12 cellular contexts compared by ENCODE assay signal in genomic region chr2:219246559-219246958, GRCh38. TPM values are rescaled to one million over a fixed set of nuclear protein-coding genes. Genes with fewer than 3 reads are reported as not detected.
DNase-seq lines count a peak whose midpoint lies in the region; ATAC-seq and TF ChIP-seq lines count a peak whose summit lies in the region.
"Had no signal": no experiment of that assay in that cellular context is flagged by ENCODE, and none has a peak within 500 bp of the region (broad histone marks: within the 10 kb centered on the region; RNA-seq: fewer than 3 reads in every experiment).

No MANE protein-coding gene starts in this region.

- BruUV-seq in Caco-2 (replicated peaks; lab: Mats Ljungman, UMichigan) (no TSS peak), Panc1 (replicated peaks; lab: Mats Ljungman, UMichigan) (TSS peak; percentile 91)

- CTCF ChIA-PET in Caco-2 (lab: Charles Lee) = no interaction called here
- CTCF ChIA-PET in Panc1 (lab: Charles Lee) = interaction anchor here (1.2 kb wide), 1 partner anchor 16 kb away, joined by 6 read pairs; no protein-coding TSS in a partner anchor

- H3K9me3 Mint-ChIP-seq in Caco-2 (ENCODE audit: unreplicated experiment) = no peaks in the 10 kb centered on the region
- no peaks in the 10 kb centered on the region for H3K9me3 Mint-ChIP-seq in endodermal cell
- no peaks in the 10 kb centered on the region for H3K9me3 Mint-ChIP-seq in osteocyte (ENCODE audit: unreplicated experiment)
- H3K9me3 Mint-ChIP-seq: dendritic cell treated with granulocyte-macrophage colony-stimulating factor and Interleukin-4, amounts not matched to agents 40 ng/mL and 50 ng/mL, for 4 days had no signal

- peaks cover 18% of the 10 kb centered on the region for H3K36me3 Mint-ChIP-seq in Caco-2 (ENCODE audit: insufficient read depth, unreplicated experiment)
- H3K36me3 Mint-ChIP-seq in endodermal cell (ENCODE audit: low read depth) = peaks cover 5% of the 10 kb centered on the region
- no peaks in the 10 kb centered on the region for H3K36me3 Mint-ChIP-seq in osteocyte (ENCODE audit: unreplicated experiment)

- POLR2A ChIA-PET in Caco-2 (lab: Charles Lee) = interaction anchor here (2.2 kb wide), 1 partner anchor 40 kb away, joined by 14 read pairs; the partner anchor contains the start of gene ZFAND2B
- POLR2A ChIA-PET in Panc1 (lab: Charles Lee) = no interaction called here

- no peak overlapping the region; the same call in 1 of the 2 replicates for H3K27ac ChIP-seq in Panc1 (ENCODE audit: low read length)
- no peak overlapping the region for H3K27ac ChIP-seq in endodermal cell (ENCODE audit: low read depth, low read length)

- H3K9ac ChIP-seq in endodermal cell (ENCODE audit: extremely low read depth, low read length, poor library complexity, severe bottlenecking) = no peak overlapping the region

- H3K27ac Mint-ChIP-seq in Caco-2 (ENCODE audit: unreplicated experiment) (no peak overlapping the region), endodermal cell (no peak overlapping the region), osteocyte (ENCODE audit: unreplicated experiment) (peak overlapping the region; percentile 41)

- H3K36me3 ChIP-seq in Caco-2 (ENCODE audit: control insufficient read depth, insufficient read depth, low read length) = no peaks in the 10 kb centered on the region; the same call in 1 of the 2 replicates
- no peaks in the 10 kb centered on the region; the same call in 1 of the 2 replicates for H3K36me3 ChIP-seq in Panc1 (ENCODE audit: control insufficient read depth, insufficient read depth, low read length)
- H3K36me3 ChIP-seq in endodermal cell (ENCODE audit: control insufficient read depth, insufficient read depth, low read length) = peaks cover 14% of the 10 kb centered on the region

- ATAC-seq in Panc1 (no peak), HG03097 (IDR thresholded peaks at IDR 0.05; ENCODE audit: low FRiP score, unreplicated experiment) (no peak)

- intact Hi-C loops in Caco-2 (cut with micrococcal nuclease; ENCODE audit: unreplicated experiment) (no loop called here), Panc1 (cut with micrococcal nuclease; ENCODE audit: unreplicated experiment) (no loop called here)

- DNase-seq in Caco-2 = no peak
- no peak for DNase-seq in Panc1 (ENCODE audit: low read depth, low spot score)
- DNase-seq in endodermal cell = no peak
- no peak for DNase-seq in osteocyte (ENCODE audit: extremely low spot score, unreplicated experiment)
- DNase-seq in AG08396 (ENCODE audit: low spot score) = no peak
- DNase-seq in NCI-H748 (lab: John Stamatoyannopoulos, UW; ENCODE audit: unreplicated experiment) = no peak
- DNase-seq in inferior parietal cortex (ENCODE audit: extremely low spot score) = no peak
- DNase-seq: NCI-H1105 had no signal

- in situ Hi-C loops in Panc1 (cut with HindIII; ENCODE audit: low pct_unique_long_range_greater_than_20kb, low sequenced_read_pairs) = no loop called here

- H3K4me3 Mint-ChIP-seq in Caco-2 (ENCODE audit: unreplicated experiment) (peak overlapping the region; percentile 82), endodermal cell (peak overlapping the region; percentile 86), osteocyte (ENCODE audit: unreplicated experiment) (peak overlapping the region; percentile 85)

- H3K4me3 ChIP-seq in Caco-2 (ENCODE audit: low read depth, low read length) = no peak overlapping the region
- H3K4me3 ChIP-seq in Panc1 (ENCODE audit: low read depth in 2 of 2, low read length in 2 of 2) = no peak overlapping the region
- peak overlapping the region; percentile 92 for H3K4me3 ChIP-seq in endodermal cell (ENCODE audit: low read length)

- H3K4me1 Mint-ChIP-seq in Caco-2 (ENCODE audit: low read depth, unreplicated experiment) = peaks cover 30% of the 10 kb centered on the region
- H3K4me1 Mint-ChIP-seq in endodermal cell = peaks cover 24% of the 10 kb centered on the region
- peaks cover 45% of the 10 kb centered on the region for H3K4me1 Mint-ChIP-seq in osteocyte (ENCODE audit: unreplicated experiment)

- H3K4me1 ChIP-seq in Caco-2 = peaks cover 33% of the 10 kb centered on the region
- H3K4me1 ChIP-seq in Panc1 (ENCODE audit: control insufficient read depth, insufficient read depth, low read length) = peaks cover 39% of the 10 kb centered on the region
- peaks cover 17% of the 10 kb centered on the region for H3K4me1 ChIP-seq in endodermal cell (ENCODE audit: control insufficient read depth, insufficient read depth, low read length)

- 97 to 100% methylated on average over 5 to 10 of the region's 10 CpGs for WGBS in endodermal cell (ENCODE audit: insufficient coverage in 1 of 2, insufficient read length in 1 of 2), 2 experiments

- H3K9me3 ChIP-seq in Caco-2 = no peaks in the 10 kb centered on the region
- H3K9me3 ChIP-seq in Panc1 (ENCODE audit: control insufficient read depth, insufficient read depth, low read depth, low read length) = no peaks in the 10 kb centered on the region
- no peaks in the 10 kb centered on the region for H3K9me3 ChIP-seq in endodermal cell (ENCODE audit: control insufficient read depth, low read length)

- no peaks in the 10 kb centered on the region for H3K27me3 ChIP-seq in Caco-2 (replicated peaks; ENCODE audit: control insufficient read depth, insufficient read depth, low read length)
- no peaks in the 10 kb centered on the region for H3K27me3 ChIP-seq in Panc1 (ENCODE audit: control insufficient read depth, insufficient read depth, low read length)
- peaks cover 2% of the 10 kb centered on the region for H3K27me3 ChIP-seq in endodermal cell (ENCODE audit: control insufficient read depth, insufficient read depth, low read length, poor library complexity, severe bottlenecking)

- TF ChIP-seq CTCF in Caco-2 (IDR thresholded peaks at IDR 0.05; ENCODE audit: insufficient read depth in 1 of 2, low read depth in 1 of 2, low read length in 1 of 2, severe bottlenecking in 1 of 2, unreplicated experiment in 1 of 2) (no peak), Panc1 (IDR thresholded peaks at IDR 0.05) (no peak), endodermal cell (conservative IDR thresholded peaks at IDR 0.05) (no peak), osteocyte (IDR thresholded peaks at IDR 0.05) (no peak)

- no peaks in the 10 kb centered on the region for H3K27me3 Mint-ChIP-seq in Caco-2 (ENCODE audit: insufficient read depth, unreplicated experiment)
- peaks cover 7% of the 10 kb centered on the region for H3K27me3 Mint-ChIP-seq in endodermal cell (ENCODE audit: insufficient read depth)
- H3K27me3 Mint-ChIP-seq in osteocyte (ENCODE audit: unreplicated experiment) = no peaks in the 10 kb centered on the region
- H3K27me3 Mint-ChIP-seq: dendritic cell treated with granulocyte-macrophage colony-stimulating factor and Interleukin-4, amounts not matched to agents 40 ng/mL and 50 ng/mL, for 4 days had no signal

RNA-seq across cellular contexts. Expression of gene STK16, which starts 1.3 kb away (rescaled TPM):
- 26.1 and 26.6 TPM in 2 replicates for total RNA-seq in Caco-2 (2022)
- 29.9 TPM for total RNA-seq in Panc1 (2021; ENCODE audit: unreplicated experiment)
- 39.9 TPM for polyA plus RNA-seq in Panc1 (2012; ENCODE audit: insufficient read length)
- total RNA-seq in endodermal cell = 10 to 100 TPM; 27.3 to 37.7 TPM
- 34.0 TPM for polyA plus RNA-seq in endodermal cell (2013, experiment 1 of 2)
- 32.5 TPM for polyA plus RNA-seq in endodermal cell (2013, experiment 2 of 2)
- total RNA-seq in osteocyte = 28.3 and 29.4 TPM in 2 replicates

RNA-seq across cellular contexts. Expression of gene GLB1L, which starts 1.3 kb away (rescaled TPM):
- total RNA-seq in Caco-2 (2022) (3.3 and 4.3 TPM in 2 replicates), Panc1 (2021; ENCODE audit: unreplicated experiment) (8.1 TPM), endodermal cell (10 to 100 TPM in 1 of 2 donors, 1 to 10 TPM in 1; 9.7 to 13.8 TPM), osteocyte (8.8 and 9.6 TPM in 2 replicates)
- 3.1 TPM for polyA plus RNA-seq in Panc1 (2012; ENCODE audit: insufficient read length)
- 12.9 TPM for polyA plus RNA-seq in endodermal cell (2013, experiment 1 of 2)
- 7.8 TPM for polyA plus RNA-seq in endodermal cell (2013, experiment 2 of 2)

RNA-seq across cellular contexts. Expression of gene TUBA4B, which starts 6.5 kb away (rescaled TPM):
- not detected in 2 replicates for total RNA-seq in Caco-2 (2022)
- not detected for total RNA-seq in Panc1 (2021; ENCODE audit: unreplicated experiment)
- 0.21 TPM for polyA plus RNA-seq in Panc1 (2012; ENCODE audit: insufficient read length)
- not detected for total RNA-seq in endodermal cell
- not detected for polyA plus RNA-seq in endodermal cell (2013, experiment 1 of 2)
- not detected for polyA plus RNA-seq in endodermal cell (2013, experiment 2 of 2)
- total RNA-seq in osteocyte = not detected in 2 replicates
- total RNA-seq: kidney epithelial cell, RPMI7951 had no signal

RNA-seq across cellular contexts. Expression of gene TUBA4A, which starts 7.2 kb away (rescaled TPM):
- total RNA-seq in Caco-2 (2022) (14.9 and 15.6 TPM in 2 replicates), Panc1 (2021; ENCODE audit: unreplicated experiment) (12.9 TPM), endodermal cell (1 to 10 TPM; 4.0 to 9.5 TPM), osteocyte (6.9 and 7.9 TPM in 2 replicates)
- polyA plus RNA-seq in Panc1 (2012; ENCODE audit: insufficient read length) = 9.4 TPM
- 3.3 TPM for polyA plus RNA-seq in endodermal cell (2013, experiment 1 of 2)
- 2.3 TPM for polyA plus RNA-seq in endodermal cell (2013, experiment 2 of 2)

RNA-seq across cellular contexts. Expression of gene ANKZF1, which starts 17.0 kb away (rescaled TPM):
- total RNA-seq in Caco-2 (2022) (50.7 and 51.5 TPM in 2 replicates), Panc1 (2021; ENCODE audit: unreplicated experiment) (36.2 TPM), endodermal cell (10 to 100 TPM; 50.9 to 56.3 TPM), osteocyte (44.8 and 55.6 TPM in 2 replicates)
- polyA plus RNA-seq in Panc1 (2012; ENCODE audit: insufficient read length) = 41.8 TPM
- 54.8 TPM for polyA plus RNA-seq in endodermal cell (2013, experiment 1 of 2)
- 44.5 TPM for polyA plus RNA-seq in endodermal cell (2013, experiment 2 of 2)
